12 cellular contexts compared by ENCODE assay signal in genomic region chr22:40244586-40244985, GRCh38.
"Had no signal": no experiment of that assay in that cellular context is flagged by ENCODE, and none has a peak within 500 bp of the region (broad histone marks: within the 10 kb centered on the region; RNA-seq: fewer than 3 reads in every experiment).

No MANE protein-coding gene starts in this region.

- H3K27me3 ChIP-seq: adrenal gland, hepatocyte, thyroid gland had no signal

- H3K27me3 Mint-ChIP-seq: brain had no signal

- H3K4me3 Mint-ChIP-seq: brain had no signal

- H3K36me3 ChIP-seq: adrenal gland, thyroid gland had no signal

- H3K9me3 Mint-ChIP-seq: brain had no signal

- H3K4me3 ChIP-seq: adrenal gland, hepatocyte, thyroid gland had no signal

- H3K9me3 ChIP-seq: adrenal gland, thyroid gland had no signal

- DNase-seq: activated CD4-positive, alpha-beta T cell treated with anti-CD3 and anti-CD28 coated beads for 48 hours; activated gamma-delta T cell treated with Interleukin-2 at 50 U/mL for 16 hours; activated T-cell treated with anti-CD3 and anti-CD28 coated beads, Interleukin-2, amount 50 U/mL, for 48 hours; adrenal gland; cerebellar nuclear complex; dermis blood vessel endothelial cell; kidney glomerular epithelial cell; retina; thyroid gland had no signal

- H3K27ac ChIP-seq: adrenal gland, hepatocyte, thyroid gland, VCaP had no signal
